ENCODE assay signal across 13 cellular contexts in the genomic region with DNA sequence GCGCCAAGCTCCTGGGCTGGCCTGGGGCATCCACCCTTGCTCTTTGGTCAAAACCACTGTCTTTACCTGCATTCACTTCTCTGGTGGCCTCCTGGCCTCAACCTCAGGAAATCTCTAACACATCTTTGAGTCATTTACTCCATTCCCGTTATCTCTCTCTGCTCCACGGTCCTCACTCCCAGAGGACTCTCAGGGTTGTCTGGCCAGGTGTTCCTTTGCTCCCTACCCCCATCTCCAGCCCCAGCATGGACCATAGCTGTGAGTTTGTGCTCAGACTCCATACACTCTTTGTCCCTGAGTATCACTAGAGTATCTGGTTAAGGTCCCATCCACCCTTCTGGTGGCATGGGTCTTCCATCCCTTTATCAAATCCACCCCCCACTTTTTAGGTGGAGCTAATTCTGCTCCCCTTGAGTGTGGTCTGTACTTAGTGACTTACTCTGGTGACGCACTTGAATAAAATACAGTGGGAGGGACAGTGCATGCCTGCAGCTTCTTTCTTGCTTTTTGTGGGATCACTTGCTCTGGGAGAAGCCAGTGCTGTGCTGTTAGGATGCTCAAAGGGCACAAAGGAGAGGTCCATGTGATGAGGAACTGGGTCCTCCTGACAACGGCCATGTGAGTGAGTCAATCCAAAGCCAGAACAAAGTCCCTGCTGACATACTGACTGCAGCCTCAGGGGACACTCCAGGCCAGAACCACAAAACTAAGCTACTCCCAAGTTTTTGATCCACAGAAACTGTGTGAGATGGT. TPM values are rescaled to one million over a fixed set of nuclear protein-coding genes. Genes with fewer than 3 reads are reported as not detected.
DNase-seq lines count a peak whose midpoint lies in the region; ATAC-seq and TF ChIP-seq lines count a peak whose summit lies in the region.
"Had no signal": no experiment of that assay in that cellular context is flagged by ENCODE, and none has a peak within 500 bp of the region (broad histone marks: within the 10 kb centered on the region; RNA-seq: fewer than 3 reads in every experiment).

No MANE protein-coding gene starts in this region.

- H3K27ac ChIP-seq in RWPE1 (peak overlapping the region; percentile 7; the same call in 1 of the 2 replicates), rectal smooth muscle tissue (ENCODE audit: low read depth, low read length) (peak overlapping the region; percentile 31)

- no peak for ATAC-seq in HG03095 (IDR thresholded peaks at IDR 0.05; ENCODE audit: unreplicated experiment)
- no peak for ATAC-seq in HG03342 (IDR thresholded peaks at IDR 0.05; ENCODE audit: unreplicated experiment)

- no peaks in the 10 kb centered on the region for H3K36me3 ChIP-seq in rectal smooth muscle tissue (ENCODE audit: control insufficient read depth, insufficient read depth, low read length)

- H3K9me3 Mint-ChIP-seq in Calu3 (ENCODE audit: low read depth, unreplicated experiment) = no peaks in the 10 kb centered on the region
- no peaks in the 10 kb centered on the region for H3K9me3 Mint-ChIP-seq in activated CD4-positive, alpha-beta memory T cell treated with anti-CD3 and anti-CD28 coated beads, Interleukin-2, amount 10 ng/mL, durations not matched to agents 7 days and 5 days

- BruUV-seq in Calu3 (replicated peaks; lab: Mats Ljungman, UMichigan) = no TSS peak

- no peaks in the 10 kb centered on the region for H3K36me3 Mint-ChIP-seq in Calu3 (ENCODE audit: insufficient read depth, unreplicated experiment)
- H3K36me3 Mint-ChIP-seq in activated CD4-positive, alpha-beta memory T cell treated with anti-CD3 and anti-CD28 coated beads, Interleukin-2, amount 10 ng/mL, durations not matched to agents 7 days and 5 days (ENCODE audit: low read depth) = no peaks in the 10 kb centered on the region

- H3K4me1 Mint-ChIP-seq in Calu3 (ENCODE audit: low read depth, unreplicated experiment) = no peaks in the 10 kb centered on the region
- H3K4me1 Mint-ChIP-seq in activated CD4-positive, alpha-beta memory T cell treated with anti-CD3 and anti-CD28 coated beads, Interleukin-2, amount 10 ng/mL, durations not matched to agents 7 days and 5 days = no peaks in the 10 kb centered on the region

- POLR2A ChIA-PET in RWPE1 (lab: Yijun Ruan, JAX; ENCODE audit: low non-redundant PET) = no interaction called here
- POLR2A ChIA-PET in activated CD4-positive, alpha-beta memory T cell treated with anti-CD3 and anti-CD28 coated beads, Interleukin-2, amount 10 ng/mL, durations not matched to agents 7 days and 5 days (lab: Charles Lee) = no interaction called here

- no peaks in the 10 kb centered on the region for H3K27me3 Mint-ChIP-seq in Calu3 (ENCODE audit: unreplicated experiment)
- H3K27me3 Mint-ChIP-seq in activated CD4-positive, alpha-beta memory T cell treated with anti-CD3 and anti-CD28 coated beads, Interleukin-2, amount 10 ng/mL, durations not matched to agents 7 days and 5 days = peaks cover 17% of the 10 kb centered on the region

- H3K4me3 ChIP-seq in fibroblast of villous mesenchyme (ENCODE audit: low read depth, low read length) (peak overlapping the region; percentile 9), rectal smooth muscle tissue (ENCODE audit: low read length) (no peak overlapping the region)

- H3K4me1 ChIP-seq in rectal smooth muscle tissue (ENCODE audit: control insufficient read depth, insufficient read depth, low read length) = peaks cover 14% of the 10 kb centered on the region

- intact Hi-C loops in Calu3 (cut with micrococcal nuclease; ENCODE audit: unreplicated experiment) = no loop called here

- no peaks in the 10 kb centered on the region for H3K27me3 ChIP-seq in rectal smooth muscle tissue (ENCODE audit: control insufficient read depth, insufficient read depth, low read length)

- CTCF ChIA-PET in RWPE1 (lab: Yijun Ruan, JAX) (interaction anchor here (0.5 kb wide), 1 partner anchor 15 kb away, joined by 3 read pairs; no protein-coding TSS in a partner anchor), Calu3 (lab: Charles Lee) (no interaction called here)
- CTCF ChIA-PET in activated CD4-positive, alpha-beta memory T cell treated with anti-CD3 and anti-CD28 coated beads, Interleukin-2, amount 10 ng/mL, durations not matched to agents 7 days and 5 days (lab: Charles Lee) = interaction anchor here (1.2 kb wide), 1 partner anchor 124 kb away, joined by 3 read pairs; no protein-coding TSS in a partner anchor

- H3K4me3 Mint-ChIP-seq in Calu3 (ENCODE audit: low read depth, unreplicated experiment) = no peak overlapping the region
- no peak overlapping the region for H3K4me3 Mint-ChIP-seq in activated CD4-positive, alpha-beta memory T cell treated with anti-CD3 and anti-CD28 coated beads, Interleukin-2, amount 10 ng/mL, durations not matched to agents 7 days and 5 days

- TF ChIP-seq CTCF in RWPE1 (conservative IDR thresholded peaks at IDR 0.05; ENCODE audit: low read depth) (no peak), fibroblast of villous mesenchyme (IDR thresholded peaks at IDR 0.05; ENCODE audit: insufficient read depth, low read depth, low read length) (no peak), Calu3 (IDR thresholded peaks at IDR 0.05; ENCODE audit: unreplicated experiment) (no peak)

- H3K27ac Mint-ChIP-seq in Calu3 (ENCODE audit: unreplicated experiment) = no peak overlapping the region
- no peak overlapping the region for H3K27ac Mint-ChIP-seq in activated CD4-positive, alpha-beta memory T cell treated with anti-CD3 and anti-CD28 coated beads, Interleukin-2, amount 10 ng/mL, durations not matched to agents 7 days and 5 days

- no peak overlapping the region for H3K9ac ChIP-seq in rectal smooth muscle tissue (ENCODE audit: low read length)

- peak; percentile 51 for DNase-seq in A172 (ENCODE audit: low spot score)
- no peak for DNase-seq in RWPE1 (ENCODE audit: low spot score)
- no peak for DNase-seq in fibroblast of villous mesenchyme (ENCODE audit: low read depth)
- DNase-seq in Calu3 = no peak
- no peak for DNase-seq in activated CD4-positive, alpha-beta memory T cell treated with anti-CD3 and anti-CD28 coated beads, Interleukin-2, amount 10 ng/mL, durations not matched to agents 7 days and 5 days
- DNase-seq: activated naive CD4-positive, alpha-beta T cell; hypothalamus; NCI-H1092; NCI-H526 treated with DMSO at 0.1 percent for 48 hours; SW 1271 had no signal

RNA-seq across cellular contexts. Expression of gene IGFBP7, which starts 44.3 kb away (rescaled TPM):
- 287 and 293 TPM in 2 replicates for total RNA-seq in A172 (2014; rRNA removed; shearing (Covaris generic))
- total RNA-seq in fibroblast of villous mesenchyme (234 and 417 TPM in 2 replicates), Calu3 (2022) (12.0 and 20.6 TPM in 2 replicates)
- total RNA-seq in activated CD4-positive, alpha-beta memory T cell treated with anti-CD3 and anti-CD28 coated beads, Interleukin-2, amount 10 ng/mL, durations not matched to agents 7 days and 5 days = not detected

Comparison
In these comparisons a context has a peak if more than half of its experiments do, and no peak if none do; other contexts are left out.
1. RNA of gene IGFBP7, which starts 44.3 kb away (total RNA-seq): 287 to 293 TPM in A172, 234 to 417 TPM in fibroblast of villous mesenchyme and 12.0 to 20.6 TPM in Calu3; not detected in activated CD4-positive, alpha-beta memory T cell treated with anti-CD3 and anti-CD28 coated beads, Interleukin-2, amount 10 ng/mL, durations not matched to agents 7 days and 5 days; every median in the first group is over 10 times any median in the second.